In genomic region chr16:30650369-30651123, GRCh38 we compare ENCODE assay signal across 2 cellular contexts.
A peak's percentile ranks its signal among the peaks of the same experiment; 100 is the strongest.
TF ChIP-seq lines count a peak whose summit lies in the region.

TSS of gene PRR14 (plus strand) at chr16:30650960. CDS start at chr16:30651646, 686 bp downstream.

TF ChIP-seq in HCT116, 20 proteins besides CTCF, POLR2A, EP300 and RAD21 (continued from another document):
- TF ChIP-seq REST (IDR thresholded peaks at IDR 0.05; ENCODE audit: low read depth) (no peak), ATF3 (IDR thresholded peaks at IDR 0.05) (no peak), SRF (IDR thresholded peaks at IDR 0.05; ENCODE audit: low read depth) (no peak), EZH2 (IDR thresholded peaks at IDR 0.05) (no peak), TCF7L2 (IDR thresholded peaks at IDR 0.05; ENCODE audit: borderline replicate concordance, extremely low read depth, insufficient read depth, insufficient read length) (peak; percentile 55), CEBPB (IDR thresholded peaks at IDR 0.05; ENCODE audit: low read depth) (no peak), SIN3A (IDR thresholded peaks at IDR 0.05; ENCODE audit: low read depth) (no peak)

TF ChIP-seq in neural cell, 6 proteins besides CTCF, POLR2A, EP300 and RAD21 (continued from another document):
- TF ChIP-seq EZH2 (IDR thresholded peaks at IDR 0.05; ENCODE audit: borderline replicate concordance, insufficient read depth, low read length, poor library complexity, severe bottlenecking) (no peak), POLR2AphosphoS5 (IDR thresholded peaks at IDR 0.05) (peak; percentile 69)
